Comparison of ENCODE assay signal across 20 cellular contexts in genomic region chr17:63633742-63634141, GRCh38. TPM values are rescaled to one million over a fixed set of nuclear protein-coding genes. Genes with fewer than 3 reads are reported as not detected.
DNase-seq lines count a peak whose midpoint lies in the region; ATAC-seq, FAIRE-seq and TF ChIP-seq lines count a peak whose summit lies in the region.
"Had no signal": no experiment of that assay in that cellular context is flagged by ENCODE, and none has a peak within 500 bp of the region (broad histone marks: within the 10 kb centered on the region; RNA-seq: fewer than 3 reads in every experiment).

No MANE protein-coding gene starts in this region.

- H3K36me3 ChIP-seq in heart right ventricle (peaks cover 0 to 77% (median 33%) of the 10 kb centered on the region in 9 donors), endothelial cell of umbilical vein (ENCODE audit: control insufficient read depth in 2 of 2, extremely low read depth in 1 of 2, insufficient read depth in 2 of 2, low read length in 2 of 2) (peaks cover 13 to 24% of the 10 kb centered on the region in 2 experiments), upper lobe of right lung (peaks cover 65% of the 10 kb centered on the region)

- peak overlapping the region in 8 of 10 donors; percentile 22 to 89 (median 64) for H3K27ac ChIP-seq in heart right ventricle
- H3K27ac ChIP-seq in endothelial cell of umbilical vein (ENCODE audit: insufficient read depth, low read depth, low read length), result peak overlapping the region; percentile 79
- H3K27ac ChIP-seq in upper lobe of right lung, result peak overlapping the region; percentile 48
- H3K27ac ChIP-seq in RWPE1, result no peak overlapping the region

- DNase-seq in heart right ventricle (no peak), left ventricle myocardium superior (no peak), endothelial cell of umbilical vein (ENCODE audit: low read depth, low spot score) (no peak), upper lobe of right lung (no peak), NCI-H1694 (lab: John Stamatoyannopoulos, UW) (no peak), RWPE1 (ENCODE audit: low spot score) (no peak)
- DNase-seq: activated CD4-positive, alpha-beta T cell treated with anti-CD3 and anti-CD28 coated beads for 36 hours; activated T-cell treated with anti-CD3 and anti-CD28 coated beads, Interleukin-2, amount 50 U/mL, for 4 hours; anterior cingulate cortex; COR-L47; GOT3; kidney glomerular epithelial cell; MG63; naive B cell; NCI-H187; NCI-H446; stimulated activated CD4-positive, alpha-beta T cell treated with anti-CD3 and anti-CD28 coated beads, Interleukin-4, amount 100 ng/mL, for 24 hours; trophoblast cell had no signal

- H3K9me3 ChIP-seq in heart right ventricle (no peaks in the 10 kb centered on the region), endothelial cell of umbilical vein (replicated peaks; ENCODE audit: control insufficient read depth, insufficient read depth, low read length) (no peaks in the 10 kb centered on the region), upper lobe of right lung (no peaks in the 10 kb centered on the region)
- H3K9me3 ChIP-seq: MG63 had no signal

- FAIRE-seq in endothelial cell of umbilical vein (lab: Jason Lieb, UNC), result no peak

- no TSS peak for BruUV-seq in endothelial cell of umbilical vein (replicated peaks; lab: Mats Ljungman, UMichigan)

- POLR2A ChIA-PET in endothelial cell of umbilical vein (lab: Charles Lee), result interaction anchor here (1.3 kb wide), 1 partner anchor 10 kb away, joined by 4 read pairs; no protein-coding TSS in a partner anchor
- POLR2A ChIA-PET in RWPE1 (lab: Yijun Ruan, JAX; ENCODE audit: low non-redundant PET), result no interaction called here

- H3K4me1 Mint-ChIP-seq in nephron, result peaks cover 17% of the 10 kb centered on the region

- H3K27me3 ChIP-seq in heart right ventricle, result no peaks in the 10 kb centered on the region
- no peaks in the 10 kb centered on the region for H3K27me3 ChIP-seq in endothelial cell of umbilical vein (ENCODE audit: control insufficient read depth in 2 of 2, insufficient read depth in 2 of 2, low read length in 2 of 2)
- H3K27me3 ChIP-seq in upper lobe of right lung, result no peaks in the 10 kb centered on the region
- H3K27me3 ChIP-seq: MG63 had no signal

- H3K4me3 ChIP-seq in heart right ventricle (no peak overlapping the region), endothelial cell of umbilical vein (replicated peaks in 1 of 3; ENCODE audit: insufficient read depth in 1 of 3, low read depth in 1 of 3, low read length in 3 of 3) (peak overlapping the region in 1 of 3 experiments; percentile 60), upper lobe of right lung (no peak overlapping the region)
- H3K4me3 ChIP-seq: MG63 had no signal

- H4K20me1 ChIP-seq in endothelial cell of umbilical vein (replicated peaks; ENCODE audit: control insufficient read depth, extremely low read depth, insufficient read depth, low read length), result no peaks in the 10 kb centered on the region

- peak overlapping the region; percentile 91 for H3K4me2 ChIP-seq in endothelial cell of umbilical vein (ENCODE audit: insufficient read depth, low read length)

- H3K79me2 ChIP-seq in endothelial cell of umbilical vein (ENCODE audit: control insufficient read depth, insufficient read depth, low read length), result peaks cover 56% of the 10 kb centered on the region

- intact Hi-C loops in heart right ventricle (cut with DNase I), result no loop called here
- intact Hi-C loops in left ventricle myocardium superior (cut with micrococcal nuclease), result no loop called here
- intact Hi-C loops in endothelial cell of umbilical vein (cut with micrococcal nuclease), result loop anchor here (1.0 kb wide), 2 partner anchors 11 to 43 kb away; partner anchors contain the start of gene MAP3K3
- intact Hi-C loops in upper lobe of right lung (cut with DNase I), result no loop called here

- no peak overlapping the region for H3K4me3 Mint-ChIP-seq in nephron
- H3K4me3 Mint-ChIP-seq: activated CD4-positive, alpha-beta T cell treated with anti-CD3 and anti-CD28 coated beads for 36 hours; activated T-cell treated with anti-CD3 and anti-CD28 coated beads, Interleukin-2, amount 50 U/mL, for 4 hours; naive B cell had no signal

- TF ChIP-seq POLR2A in endothelial cell of umbilical vein (IDR thresholded peaks at IDR 0.05; ENCODE audit: low read depth, low read length), result no peak

- no peak overlapping the region for H2AFZ ChIP-seq in endothelial cell of umbilical vein (ENCODE audit: low read depth, low read length)

- dilution Hi-C loops in endothelial cell of umbilical vein (cut with MboI; ENCODE audit: extremely low pct_ligation_motif_present, low sequenced_read_pairs), result no loop called here

- CTCF ChIA-PET in endothelial cell of umbilical vein (lab: Charles Lee) (interaction anchor here (0.7 to 3.1 kb wide), 9 partner anchors 9 to 208 kb away, joined by 3 to 13 read pairs (median 5); partner anchors contain the start of gene MAP3K3), RWPE1 (lab: Yijun Ruan, JAX) (no interaction called here)

- no peaks in the 10 kb centered on the region for H3K9me3 Mint-ChIP-seq in nephron
- H3K9me3 Mint-ChIP-seq: activated T-cell treated with anti-CD3 and anti-CD28 coated beads, Interleukin-2, amount 50 U/mL, for 4 hours; naive B cell had no signal

- H3K4me1 ChIP-seq in heart right ventricle (peaks cover 7 to 89% (median 76%) of the 10 kb centered on the region in 9 donors), endothelial cell of umbilical vein (ENCODE audit: control insufficient read depth, extremely low read depth, insufficient read depth, low read length) (peaks cover 36% of the 10 kb centered on the region), upper lobe of right lung (peaks cover 36% of the 10 kb centered on the region)

- peak overlapping the region; percentile 81 to 91 (median 87) for H3K27ac Mint-ChIP-seq in nephron

- peaks cover 23% of the 10 kb centered on the region for H3K36me3 Mint-ChIP-seq in nephron (ENCODE audit: low read depth)

- TF ChIP-seq CTCF in heart right ventricle (IDR thresholded peaks at IDR 0.05) (no peak), endothelial cell of umbilical vein (IDR thresholded peaks at IDR 0.05; ENCODE audit: extremely low read depth in 1 of 2, insufficient read depth in 1 of 2, low read depth in 1 of 2, low read length in 2 of 2) (no peak), nephron (IDR thresholded peaks at IDR 0.05; ENCODE audit: unreplicated experiment in 3 of 3) (no peak), upper lobe of right lung (IDR thresholded peaks at IDR 0.05) (no peak), RWPE1 (conservative IDR thresholded peaks at IDR 0.05; ENCODE audit: low read depth) (no peak)

- ATAC-seq in heart right ventricle (no peak), left ventricle myocardium superior (no peak), upper lobe of right lung (no peak), GM21515 (IDR thresholded peaks at IDR 0.05; ENCODE audit: unreplicated experiment) (no peak)
- ATAC-seq: activated T-cell treated with anti-CD3 and anti-CD28 coated beads, Interleukin-2, amount 50 U/mL, for 4 hours had no signal

- H3K9me1 ChIP-seq in endothelial cell of umbilical vein (replicated peaks; ENCODE audit: control insufficient read depth, extremely low read depth, insufficient read depth, low read length), result no peaks in the 10 kb centered on the region

- H3K9ac ChIP-seq in endothelial cell of umbilical vein (replicated peaks; ENCODE audit: extremely low read depth, insufficient read depth, low read length), result peak overlapping the region; percentile 66

- no peaks in the 10 kb centered on the region for H3K27me3 Mint-ChIP-seq in nephron (ENCODE audit: low read depth)
- H3K27me3 Mint-ChIP-seq: activated CD4-positive, alpha-beta T cell treated with anti-CD3 and anti-CD28 coated beads for 36 hours; naive B cell had no signal

TF ChIP-seq in endothelial cell of umbilical vein, 7 proteins besides CTCF, POLR2A, EP300 and RAD21:
- TF ChIP-seq GATA2 (IDR thresholded peaks at IDR 0.05; ENCODE audit: insufficient read depth, insufficient read length, low read depth, low read length) (no peak), MAX (IDR thresholded peaks at IDR 0.05; ENCODE audit: insufficient read depth, insufficient read length) (no peak), JUN (IDR thresholded peaks at IDR 0.05; ENCODE audit: borderline replicate concordance, insufficient read depth, insufficient read length, low read depth) (no peak), MYC (IDR thresholded peaks at IDR 0.05; ENCODE audit: low read depth, low read length) (no peak), EZH2 (IDR thresholded peaks at IDR 0.05; ENCODE audit: borderline replicate concordance, low read depth, low read length, severe bottlenecking) (no peak), FOS (IDR thresholded peaks at IDR 0.05; ENCODE audit: borderline replicate concordance, insufficient read depth, low read length) (no peak), POLR2AphosphoS5 (IDR thresholded peaks at IDR 0.05; ENCODE audit: insufficient read depth, low read depth, low read length) (no peak)

RNA-seq across cellular contexts. Expression of gene MAP3K3, which starts 11.5 kb away (rescaled TPM):
- total RNA-seq in heart right ventricle, result 10 to 100 TPM; 30.6 to 79.3 (median 50.3) TPM
- polyA plus RNA-seq in heart right ventricle, result 10 to 100 TPM; 21.1 to 29.4 TPM
- total RNA-seq in left ventricle myocardium superior, result 36.9 TPM
- 81.0 and 91.4 TPM in 2 replicates for total RNA-seq in endothelial cell of umbilical vein
- 47.4 and 56.6 TPM in 2 replicates for polyA plus RNA-seq in endothelial cell of umbilical vein
- polyA plus RNA-seq in endothelial cell of umbilical vein (2011; cell fraction: cytosol; rRNA removed), result 58.3 and 59.8 TPM in 2 replicates
- polyA plus RNA-seq in endothelial cell of umbilical vein (2011; cell fraction: nucleus; rRNA removed), result 121 and 129 TPM in 2 replicates
- 62.5 and 62.6 TPM in 2 replicates for polyA plus RNA-seq in endothelial cell of umbilical vein (2012)
- polyA minus RNA-seq in endothelial cell of umbilical vein, result 114 and 118 TPM in 2 replicates
- 7.2 TPM for polyA minus RNA-seq in endothelial cell of umbilical vein (2011; cell fraction: cytosol; rRNA and poly(A)+ RNA removed)
- 90.0 and 101 TPM in 2 replicates for polyA minus RNA-seq in endothelial cell of umbilical vein (2011; cell fraction: nucleus; rRNA and poly(A)+ RNA removed)
- total RNA-seq in upper lobe of right lung, result 57.5 TPM

RNA-seq across cellular contexts. Expression of gene TACO1, which starts 33.0 kb away (rescaled TPM):
- total RNA-seq in heart right ventricle, result 10 to 100 TPM; 37.2 to 51.4 (median 45.2) TPM
- polyA plus RNA-seq in heart right ventricle, result 10 to 100 TPM; 33.1 to 52.3 TPM
- total RNA-seq in left ventricle myocardium superior, result 45.5 TPM
- total RNA-seq in endothelial cell of umbilical vein, result 26.1 and 31.7 TPM in 2 replicates
- 23.9 and 24.7 TPM in 2 replicates for polyA plus RNA-seq in endothelial cell of umbilical vein
- polyA plus RNA-seq in endothelial cell of umbilical vein (2011; cell fraction: cytosol; rRNA removed), result 29.0 and 29.4 TPM in 2 replicates
- polyA plus RNA-seq in endothelial cell of umbilical vein (2011; cell fraction: nucleus; rRNA removed), result 16.2 and 18.8 TPM in 2 replicates
- 28.9 and 34.0 TPM in 2 replicates for polyA plus RNA-seq in endothelial cell of umbilical vein (2012)
- polyA minus RNA-seq in endothelial cell of umbilical vein, result 16.9 and 18.3 TPM in 2 replicates
- polyA minus RNA-seq in endothelial cell of umbilical vein (2011; cell fraction: cytosol; rRNA and poly(A)+ RNA removed), result 17.5 TPM
- polyA minus RNA-seq in endothelial cell of umbilical vein (2011; cell fraction: nucleus; rRNA and poly(A)+ RNA removed), result 4.4 and 5.0 TPM in 2 replicates
- 16.1 TPM for total RNA-seq in upper lobe of right lung
